ENCODE assay signal across 1 cellular context in the genomic region with DNA sequence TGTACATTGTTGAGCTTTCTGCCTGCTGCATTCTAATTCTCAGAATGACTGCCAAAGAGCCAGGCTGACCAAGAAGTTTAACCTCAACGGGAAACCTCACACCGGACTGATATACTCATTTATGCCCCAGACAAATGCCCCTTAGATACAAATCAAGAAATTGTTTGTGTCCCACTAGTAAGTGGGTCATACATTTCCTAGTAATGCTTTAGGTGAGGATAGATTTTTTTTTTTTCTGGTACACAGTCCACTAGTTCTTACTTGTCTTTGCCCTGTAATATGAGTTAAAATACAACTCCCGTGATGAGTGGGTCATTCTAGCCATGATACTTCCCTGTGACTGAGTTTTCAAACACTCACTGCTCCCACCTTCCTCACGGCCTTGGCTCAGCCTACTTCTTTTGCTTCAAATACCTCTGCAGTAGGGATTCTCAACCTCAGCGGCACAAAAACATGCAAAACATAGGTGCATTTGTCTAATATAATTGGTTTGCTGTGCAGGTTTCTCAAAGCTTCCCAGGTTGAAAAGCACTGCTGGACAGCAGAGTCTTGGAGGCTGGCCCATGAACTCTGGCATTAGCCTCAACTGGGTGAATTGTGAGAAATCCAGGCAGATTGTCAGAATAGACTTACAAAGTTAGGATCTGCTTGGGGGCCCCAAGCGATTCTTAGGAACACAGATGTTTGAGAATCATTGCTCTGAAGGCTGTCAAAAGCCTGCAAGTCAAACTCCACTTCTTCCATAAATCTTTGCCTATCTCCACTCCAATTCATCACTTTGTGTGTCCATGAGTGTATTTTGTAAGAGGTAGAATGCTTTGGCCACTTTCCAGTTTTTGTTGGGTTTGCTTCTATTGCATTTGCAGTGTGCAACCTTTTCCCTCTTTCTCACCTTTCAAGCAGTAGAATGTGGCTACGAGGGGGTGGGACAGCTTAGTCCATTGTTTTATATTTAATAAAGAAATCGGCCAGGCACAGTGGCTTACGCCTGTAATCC.
TF ChIP-seq lines count a peak whose summit lies in the region.

No MANE protein-coding gene starts in this region.

TF ChIP-seq in GM23338, 12 proteins besides CTCF, POLR2A, EP300 and RAD21:
- TF ChIP-seq, protein P1, sequence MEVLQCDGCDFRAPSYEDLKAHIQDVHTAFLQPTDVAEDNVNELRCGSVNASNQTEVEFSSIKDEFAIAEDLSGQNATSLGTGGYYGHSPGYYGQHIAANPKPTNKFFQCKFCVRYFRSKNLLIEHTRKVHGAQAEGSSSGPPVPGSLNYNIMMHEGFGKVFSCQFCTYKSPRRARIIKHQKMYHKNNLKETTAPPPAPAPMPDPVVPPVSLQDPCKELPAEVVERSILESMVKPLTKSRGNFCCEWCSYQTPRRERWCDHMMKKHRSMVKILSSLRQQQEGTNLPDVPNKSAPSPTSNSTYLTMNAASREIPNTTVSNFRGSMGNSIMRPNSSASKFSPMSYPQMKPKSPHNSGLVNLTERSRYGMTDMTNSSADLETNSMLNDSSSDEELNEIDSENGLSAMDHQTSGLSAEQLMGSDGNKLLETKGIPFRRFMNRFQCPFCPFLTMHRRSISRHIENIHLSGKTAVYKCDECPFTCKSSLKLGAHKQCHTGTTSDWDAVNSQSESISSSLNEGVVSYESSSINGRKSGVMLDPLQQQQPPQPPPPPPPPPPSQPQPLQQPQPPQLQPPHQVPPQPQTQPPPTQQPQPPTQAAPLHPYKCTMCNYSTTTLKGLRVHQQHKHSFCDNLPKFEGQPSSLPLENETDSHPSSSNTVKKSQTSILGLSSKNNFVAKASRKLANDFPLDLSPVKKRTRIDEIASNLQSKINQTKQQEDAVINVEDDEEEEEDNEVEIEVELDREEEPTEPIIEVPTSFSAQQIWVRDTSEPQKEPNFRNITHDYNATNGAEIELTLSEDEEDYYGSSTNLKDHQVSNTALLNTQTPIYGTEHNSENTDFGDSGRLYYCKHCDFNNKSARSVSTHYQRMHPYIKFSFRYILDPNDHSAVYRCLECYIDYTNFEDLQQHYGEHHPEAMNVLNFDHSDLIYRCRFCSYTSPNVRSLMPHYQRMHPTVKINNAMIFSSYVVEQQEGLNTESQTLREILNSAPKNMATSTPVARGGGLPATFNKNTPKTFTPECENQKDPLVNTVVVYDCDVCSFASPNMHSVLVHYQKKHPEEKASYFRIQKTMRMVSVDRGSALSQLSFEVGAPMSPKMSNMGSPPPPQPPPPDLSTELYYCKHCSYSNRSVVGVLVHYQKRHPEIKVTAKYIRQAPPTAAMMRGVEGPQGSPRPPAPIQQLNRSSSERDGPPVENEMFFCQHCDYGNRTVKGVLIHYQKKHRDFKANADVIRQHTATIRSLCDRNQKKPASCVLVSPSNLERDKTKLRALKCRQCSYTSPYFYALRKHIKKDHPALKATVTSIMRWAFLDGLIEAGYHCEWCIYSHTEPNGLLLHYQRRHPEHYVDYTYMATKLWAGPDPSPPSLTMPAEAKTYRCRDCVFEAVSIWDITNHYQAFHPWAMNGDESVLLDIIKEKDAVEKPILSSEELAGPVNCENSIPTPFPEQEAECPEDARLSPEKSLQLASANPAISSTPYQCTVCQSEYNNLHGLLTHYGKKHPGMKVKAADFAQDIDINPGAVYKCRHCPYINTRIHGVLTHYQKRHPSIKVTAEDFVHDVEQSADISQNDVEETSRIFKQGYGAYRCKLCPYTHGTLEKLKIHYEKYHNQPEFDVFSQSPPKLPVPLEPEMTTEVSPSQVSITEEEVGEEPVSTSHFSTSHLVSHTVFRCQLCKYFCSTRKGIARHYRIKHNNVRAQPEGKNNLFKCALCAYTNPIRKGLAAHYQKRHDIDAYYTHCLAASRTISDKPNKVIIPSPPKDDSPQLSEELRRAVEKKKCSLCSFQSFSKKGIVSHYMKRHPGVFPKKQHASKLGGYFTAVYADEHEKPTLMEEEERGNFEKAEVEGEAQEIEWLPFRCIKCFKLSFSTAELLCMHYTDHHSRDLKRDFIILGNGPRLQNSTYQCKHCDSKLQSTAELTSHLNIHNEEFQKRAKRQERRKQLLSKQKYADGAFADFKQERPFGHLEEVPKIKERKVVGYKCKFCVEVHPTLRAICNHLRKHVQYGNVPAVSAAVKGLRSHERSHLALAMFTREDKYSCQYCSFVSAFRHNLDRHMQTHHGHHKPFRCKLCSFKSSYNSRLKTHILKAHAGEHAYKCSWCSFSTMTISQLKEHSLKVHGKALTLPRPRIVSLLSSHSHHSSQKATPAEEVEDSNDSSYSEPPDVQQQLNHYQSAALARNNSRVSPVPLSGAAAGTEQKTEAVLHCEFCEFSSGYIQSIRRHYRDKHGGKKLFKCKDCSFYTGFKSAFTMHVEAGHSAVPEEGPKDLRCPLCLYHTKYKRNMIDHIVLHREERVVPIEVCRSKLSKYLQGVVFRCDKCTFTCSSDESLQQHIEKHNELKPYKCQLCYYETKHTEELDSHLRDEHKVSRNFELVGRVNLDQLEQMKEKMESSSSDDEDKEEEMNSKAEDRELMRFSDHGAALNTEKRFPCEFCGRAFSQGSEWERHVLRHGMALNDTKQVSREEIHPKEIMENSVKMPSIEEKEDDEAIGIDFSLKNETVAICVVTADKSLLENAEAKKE (CRISPR knock-in tag; IDR thresholded peaks at IDR 0.05), result no peak
- TF ChIP-seq, protein P2, sequence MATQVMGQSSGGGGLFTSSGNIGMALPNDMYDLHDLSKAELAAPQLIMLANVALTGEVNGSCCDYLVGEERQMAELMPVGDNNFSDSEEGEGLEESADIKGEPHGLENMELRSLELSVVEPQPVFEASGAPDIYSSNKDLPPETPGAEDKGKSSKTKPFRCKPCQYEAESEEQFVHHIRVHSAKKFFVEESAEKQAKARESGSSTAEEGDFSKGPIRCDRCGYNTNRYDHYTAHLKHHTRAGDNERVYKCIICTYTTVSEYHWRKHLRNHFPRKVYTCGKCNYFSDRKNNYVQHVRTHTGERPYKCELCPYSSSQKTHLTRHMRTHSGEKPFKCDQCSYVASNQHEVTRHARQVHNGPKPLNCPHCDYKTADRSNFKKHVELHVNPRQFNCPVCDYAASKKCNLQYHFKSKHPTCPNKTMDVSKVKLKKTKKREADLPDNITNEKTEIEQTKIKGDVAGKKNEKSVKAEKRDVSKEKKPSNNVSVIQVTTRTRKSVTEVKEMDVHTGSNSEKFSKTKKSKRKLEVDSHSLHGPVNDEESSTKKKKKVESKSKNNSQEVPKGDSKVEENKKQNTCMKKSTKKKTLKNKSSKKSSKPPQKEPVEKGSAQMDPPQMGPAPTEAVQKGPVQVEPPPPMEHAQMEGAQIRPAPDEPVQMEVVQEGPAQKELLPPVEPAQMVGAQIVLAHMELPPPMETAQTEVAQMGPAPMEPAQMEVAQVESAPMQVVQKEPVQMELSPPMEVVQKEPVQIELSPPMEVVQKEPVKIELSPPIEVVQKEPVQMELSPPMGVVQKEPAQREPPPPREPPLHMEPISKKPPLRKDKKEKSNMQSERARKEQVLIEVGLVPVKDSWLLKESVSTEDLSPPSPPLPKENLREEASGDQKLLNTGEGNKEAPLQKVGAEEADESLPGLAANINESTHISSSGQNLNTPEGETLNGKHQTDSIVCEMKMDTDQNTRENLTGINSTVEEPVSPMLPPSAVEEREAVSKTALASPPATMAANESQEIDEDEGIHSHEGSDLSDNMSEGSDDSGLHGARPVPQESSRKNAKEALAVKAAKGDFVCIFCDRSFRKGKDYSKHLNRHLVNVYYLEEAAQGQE (IDR thresholded peaks at IDR 0.05; ENCODE audit: unreplicated experiment), result no peak
- TF ChIP-seq NANOG (IDR thresholded peaks at IDR 0.05; ENCODE audit: borderline replicate concordance) (no peak), JUNB (IDR thresholded peaks at IDR 0.05; ENCODE audit: unreplicated experiment) (no peak), ZNF331 (CRISPR knock-in tag; IDR thresholded peaks at IDR 0.05; ENCODE audit: low read depth) (no peak), POLR2AphosphoS5 (IDR thresholded peaks at IDR 0.05; ENCODE audit: low read depth) (no peak), EZH2phosphoT487 (IDR thresholded peaks at IDR 0.05; ENCODE audit: unreplicated experiment) (no peak), ZNF114 (CRISPR knock-in tag; IDR thresholded peaks at IDR 0.05) (no peak), EZH2 (IDR thresholded peaks at IDR 0.05; ENCODE audit: low read depth, unreplicated experiment) (no peak), STAT1 (IDR thresholded peaks at IDR 0.05; ENCODE audit: unreplicated experiment) (no peak), CREB1 (CRISPR knock-in tag; IDR thresholded peaks at IDR 0.05; ENCODE audit: low read depth) (no peak)
- TF ChIP-seq, protein P3, sequence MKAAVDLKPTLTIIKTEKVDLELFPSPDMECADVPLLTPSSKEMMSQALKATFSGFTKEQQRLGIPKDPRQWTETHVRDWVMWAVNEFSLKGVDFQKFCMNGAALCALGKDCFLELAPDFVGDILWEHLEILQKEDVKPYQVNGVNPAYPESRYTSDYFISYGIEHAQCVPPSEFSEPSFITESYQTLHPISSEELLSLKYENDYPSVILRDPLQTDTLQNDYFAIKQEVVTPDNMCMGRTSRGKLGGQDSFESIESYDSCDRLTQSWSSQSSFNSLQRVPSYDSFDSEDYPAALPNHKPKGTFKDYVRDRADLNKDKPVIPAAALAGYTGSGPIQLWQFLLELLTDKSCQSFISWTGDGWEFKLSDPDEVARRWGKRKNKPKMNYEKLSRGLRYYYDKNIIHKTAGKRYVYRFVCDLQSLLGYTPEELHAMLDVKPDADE (IDR thresholded peaks at IDR 0.05), result no peak
